ENCODE assay signal across 3 cellular contexts in the genomic region with DNA sequence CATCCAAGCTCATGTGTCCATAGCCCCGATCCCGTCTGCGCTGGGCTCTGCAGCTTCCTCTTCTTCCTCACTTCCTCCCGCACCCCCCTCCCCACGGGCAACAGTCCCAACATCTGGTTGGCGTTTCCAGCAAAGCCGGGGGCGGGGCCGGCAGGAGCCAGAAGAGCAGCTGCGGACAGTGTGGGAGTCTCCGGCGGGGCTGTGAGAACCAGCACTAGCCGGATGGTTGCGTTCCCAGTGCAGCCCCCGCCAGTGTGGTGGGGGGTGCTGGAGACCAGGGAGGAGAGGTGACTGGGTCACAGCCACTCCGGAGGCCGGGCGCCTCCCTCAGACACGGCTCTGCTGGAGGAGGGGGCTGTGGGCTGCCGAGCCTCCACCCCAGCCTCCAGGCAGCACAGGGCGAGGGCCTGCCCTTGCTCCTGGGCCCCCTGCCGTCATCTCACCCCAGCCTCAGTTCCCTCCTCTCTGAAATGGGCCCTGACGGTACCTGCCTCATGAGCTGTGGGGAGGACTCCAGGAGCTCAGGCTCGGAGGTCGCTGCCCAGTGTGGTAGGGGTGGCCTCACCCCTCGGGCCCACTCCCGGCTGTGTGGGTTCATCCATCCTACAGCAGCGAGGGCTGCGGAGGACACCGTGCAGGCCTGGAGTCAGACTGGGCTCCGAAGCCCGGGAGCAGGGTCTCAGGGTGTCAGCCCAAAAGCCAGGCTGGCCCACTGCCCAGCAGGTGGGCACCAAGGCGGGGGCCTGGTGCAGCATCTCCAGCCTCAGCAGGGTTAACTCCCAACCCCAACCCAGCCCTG.
A peak's percentile ranks its signal among the peaks of the same experiment; 100 is the strongest.
TF ChIP-seq lines count a peak whose summit lies in the region.

No MANE protein-coding gene starts in this region.

TF ChIP-seq in liver, 16 proteins besides CTCF, POLR2A, EP300 and RAD21:
- TF ChIP-seq NR2F2 (IDR thresholded peaks at IDR 0.05) (peak; percentile 38), MAX (IDR thresholded peaks at IDR 0.05) (no peak)

TF ChIP-seq in HepG2, 621 proteins besides CTCF, POLR2A, EP300 and RAD21:
- TF ChIP-seq ZNF281 (CRISPR knock-in tag; IDR thresholded peaks at IDR 0.05; ENCODE audit: borderline replicate concordance) (no peak), KAT8 (CRISPR knock-in tag; IDR thresholded peaks at IDR 0.05) (no peak), TEAD3 (CRISPR knock-in tag; optimal IDR thresholded peaks at IDR 0.05; ENCODE audit: borderline replicate concordance) (no peak), CHD2 (IDR thresholded peaks at IDR 0.05; ENCODE audit: low read depth, low read length) (no peak), ZNF484 (CRISPR knock-in tag; IDR thresholded peaks at IDR 0.05; ENCODE audit: borderline replicate concordance, low read depth) (no peak)
- TF ChIP-seq, protein P1, sequence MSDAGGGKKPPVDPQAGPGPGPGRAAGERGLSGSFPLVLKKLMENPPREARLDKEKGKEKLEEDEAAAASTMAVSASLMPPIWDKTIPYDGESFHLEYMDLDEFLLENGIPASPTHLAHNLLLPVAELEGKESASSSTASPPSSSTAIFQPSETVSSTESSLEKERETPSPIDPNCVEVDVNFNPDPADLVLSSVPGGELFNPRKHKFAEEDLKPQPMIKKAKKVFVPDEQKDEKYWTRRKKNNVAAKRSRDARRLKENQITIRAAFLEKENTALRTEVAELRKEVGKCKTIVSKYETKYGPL (CRISPR knock-in tag; IDR thresholded peaks at IDR 0.05): no peak

TF ChIP-seq in H1, 55 proteins besides CTCF, POLR2A, EP300 and RAD21:
- TF ChIP-seq POLR2AphosphoS5 (IDR thresholded peaks at IDR 0.05; ENCODE audit: low read depth, low read length) (peak; percentile 20; the same call in 1 of the 2 replicates), CEBPB (IDR thresholded peaks at IDR 0.05; ENCODE audit: low read depth, low read length) (no peak), RBBP5 (IDR thresholded peaks at IDR 0.05; ENCODE audit: borderline replicate concordance, low read depth, low read length) (peak; percentile 54), E2F6 (IDR thresholded peaks at IDR 0.05) (peak; percentile 31; the same call in 1 of the 2 replicates), BCL11A (IDR thresholded peaks at IDR 0.05; ENCODE audit: low read depth in 2 of 2, low read length in 2 of 2) (no peak), EGR1 (IDR thresholded peaks at IDR 0.05; ENCODE audit: borderline replicate concordance, low read depth, low read length) (peak; percentile 62; the same call in 1 of the 2 replicates), ATF3 (IDR thresholded peaks at IDR 0.05; ENCODE audit: insufficient read depth, low read depth, low read length) (no peak), TCF12 (IDR thresholded peaks at IDR 0.05; ENCODE audit: low read depth, low read length) (0 out of 2 replicates have a peak, but pooled peaks have one; percentile 53), MAX (IDR thresholded peaks at IDR 0.05) (0 out of 2 replicates have a peak, but pooled peaks have one; percentile 8)
TF ChIP-seq in H1: peak in this region for 6.
